12 cellular contexts compared by ENCODE assay signal in genomic region chr11:72818971-72819370, GRCh38.
"Had no signal": no experiment of that assay in that cellular context is flagged by ENCODE, and none has a peak within 500 bp of the region (broad histone marks: within the 10 kb centered on the region; RNA-seq: fewer than 3 reads in every experiment).

No MANE protein-coding gene starts in this region.

- H3K27ac ChIP-seq: gastrocnemius medialis, heart left ventricle, tibial nerve, vagina had no signal

- H3K27ac Mint-ChIP-seq: endodermal cell had no signal

- H3K4me3 Mint-ChIP-seq: activated CD8-positive, alpha-beta memory T cell treated with anti-CD3 and anti-CD28 coated beads, Interleukin-2, amount 10 ng/mL, durations not matched to agents 7 days and 5 days; endodermal cell had no signal

- H3K27me3 Mint-ChIP-seq: activated CD8-positive, alpha-beta memory T cell treated with anti-CD3 and anti-CD28 coated beads, Interleukin-2, amount 10 ng/mL, durations not matched to agents 7 days and 5 days had no signal

- ATAC-seq: activated CD8-positive, alpha-beta memory T cell treated with anti-CD3 and anti-CD28 coated beads, Interleukin-2, amount 10 ng/mL, durations not matched to agents 7 days and 5 days; gastrocnemius medialis; heart left ventricle had no signal

- H3K9me3 Mint-ChIP-seq: endodermal cell had no signal

- DNase-seq: activated CD4-positive, CD25-positive, alpha-beta regulatory T cell; activated CD8-positive, alpha-beta memory T cell treated with anti-CD3 and anti-CD28 coated beads, Interleukin-2, amount 10 ng/mL, durations not matched to agents 7 days and 5 days; activated naive CD4-positive, alpha-beta T cell; activated T-cell treated with anti-CD3 and anti-CD28 coated beads, Interleukin-2, amount 50 U/mL, for 48 hours; endodermal cell; erythroblast; gastrocnemius medialis; stimulated activated CD4-positive, alpha-beta T cell treated with anti-CD3 and anti-CD28 coated beads, Interleukin-2, amount 100 ng/mL, for 48 hours; stimulated activated naive CD4-positive, alpha-beta T cell had no signal

- H3K36me3 ChIP-seq: gastrocnemius medialis had no signal

- H3K9me3 ChIP-seq: gastrocnemius medialis, heart left ventricle, tibial nerve, vagina had no signal

- H3K27me3 ChIP-seq: gastrocnemius medialis, heart left ventricle, tibial nerve, vagina had no signal

- H3K4me3 ChIP-seq: gastrocnemius medialis, heart left ventricle, tibial nerve, vagina had no signal
